In genomic region chr11:19725379-19726079, GRCh38 we compare ENCODE assay signal across 18 cellular contexts. TPM values are rescaled to one million over a fixed set of nuclear protein-coding genes. Genes with fewer than 3 reads are reported as not detected.
DNase-seq lines count a peak whose midpoint lies in the region; ATAC-seq, FAIRE-seq and TF ChIP-seq lines count a peak whose summit lies in the region.
"Had no signal": no experiment of that assay in that cellular context is flagged by ENCODE, and none has a peak within 500 bp of the region (broad histone marks: within the 10 kb centered on the region; RNA-seq: fewer than 3 reads in every experiment).

No MANE protein-coding gene starts in this region.

- H3K4me3 Mint-ChIP-seq in osteocyte (ENCODE audit: unreplicated experiment): no peak overlapping the region
- H3K4me3 Mint-ChIP-seq: activated naive CD8-positive, alpha-beta T cell treated with anti-CD3 and anti-CD28 coated beads for 36 hours; CD14-positive monocyte had no signal

- ATAC-seq in Right ventricle myocardium superior (ENCODE audit: poor library complexity) (peak; percentile 50), left cardiac atrium (no peak)

- H3K9me3 ChIP-seq in esophagus muscularis mucosa: no peaks in the 10 kb centered on the region

- no peak for FAIRE-seq in urothelium cell line (lab: Jason Lieb, UNC)
- FAIRE-seq: colon, H54 had no signal

- peaks cover 0 to 5% (median 0%) of the 10 kb centered on the region in 4 donors for H3K36me3 ChIP-seq in esophagus muscularis mucosa

- no peaks in the 10 kb centered on the region for H3K27me3 Mint-ChIP-seq in osteocyte (ENCODE audit: unreplicated experiment)
- H3K27me3 Mint-ChIP-seq: activated naive CD8-positive, alpha-beta T cell treated with anti-CD3 and anti-CD28 coated beads for 36 hours had no signal

- peak overlapping the region; percentile 8 for H3K27ac Mint-ChIP-seq in osteocyte (ENCODE audit: unreplicated experiment)
- H3K27ac Mint-ChIP-seq: activated naive CD8-positive, alpha-beta T cell treated with anti-CD3 and anti-CD28 coated beads for 36 hours had no signal

- H3K4me1 ChIP-seq in esophagus muscularis mucosa: peaks cover 58 to 99% (median 97%) of the 10 kb centered on the region in 4 donors

- peak overlapping the region; percentile 78 to 97 (median 82) for H3K27ac ChIP-seq in esophagus muscularis mucosa (replicated peaks in 1 of 4)
- H3K27ac ChIP-seq: 22Rv1 had no signal

- no peak for TF ChIP-seq POLR2A in esophagus muscularis mucosa (IDR thresholded peaks at IDR 0.05; ENCODE audit: low read depth)

- no peaks in the 10 kb centered on the region for H3K9me3 Mint-ChIP-seq in osteocyte (ENCODE audit: unreplicated experiment)
- H3K9me3 Mint-ChIP-seq: activated naive CD8-positive, alpha-beta T cell treated with anti-CD3 and anti-CD28 coated beads for 36 hours had no signal

- intact Hi-C loops in Right ventricle myocardium superior (cut with DNase I) (no loop called here), left cardiac atrium (cut with DNase I) (no loop called here), esophagus muscularis mucosa (cut with DNase I) (no loop called here)

- 70% methylated on average over 12 of the region's 12 CpGs for whole genome bisulfite sequencing in esophagus muscularis mucosa

- peaks cover 4% of the 10 kb centered on the region for H3K36me3 Mint-ChIP-seq in osteocyte (ENCODE audit: unreplicated experiment)
- H3K36me3 Mint-ChIP-seq: activated naive CD8-positive, alpha-beta T cell treated with anti-CD3 and anti-CD28 coated beads for 36 hours; CD14-positive monocyte had no signal

- peak; percentile 51 for TF ChIP-seq EP300 in esophagus muscularis mucosa (IDR thresholded peaks at IDR 0.05)

- TF ChIP-seq CTCF in esophagus muscularis mucosa (IDR thresholded peaks at IDR 0.05) (no peak), osteocyte (IDR thresholded peaks at IDR 0.05) (no peak)

- no peaks in the 10 kb centered on the region for H3K27me3 ChIP-seq in esophagus muscularis mucosa

- peaks cover 26% of the 10 kb centered on the region for H3K4me1 Mint-ChIP-seq in osteocyte (ENCODE audit: unreplicated experiment)

- DNase-seq in Right ventricle myocardium superior (no peak), left cardiac atrium (no peak), esophagus muscularis mucosa (ENCODE audit: extremely low spot score) (no peak), osteocyte (ENCODE audit: extremely low spot score, unreplicated experiment) (no peak), urothelium cell line (ENCODE audit: low spot score) (peak; percentile 23), DMS153 (lab: John Stamatoyannopoulos, UW) (no peak), C1 segment of cervical spinal cord (lab: John Stamatoyannopoulos, UW) (no peak)
- no peak for DNase-seq in activated effector memory CD4-positive, alpha-beta T cell treated with Interleukin-2 at 50 U/mL for 16 hours
- DNase-seq: activated CD4-positive, CD25-positive, alpha-beta regulatory T cell treated with anti-CD3 and anti-CD28 coated beads, Interleukin-2, amount 50 U/mL, for 72 hours; activated naive CD8-positive, alpha-beta T cell treated with anti-CD3 and anti-CD28 coated beads for 36 hours; EL; NCI-H2081; NCI-H69; T-helper 2 cell had no signal

- H3K4me3 ChIP-seq in esophagus muscularis mucosa: no peak overlapping the region

RNA-seq across cellular contexts. Expression of gene NAV2, which starts 12.9 kb away (rescaled TPM):
- 10.5 TPM for total RNA-seq in Right ventricle myocardium superior
- 10 to 100 TPM; 12.3 to 15.3 TPM for total RNA-seq in left cardiac atrium
- 10 to 100 TPM; 21.9 to 57.0 (median 37.5) TPM for total RNA-seq in esophagus muscularis mucosa
- total RNA-seq in osteocyte: 30.4 and 31.4 TPM in 2 replicates
